22 cellular contexts compared by ENCODE assay signal in the genomic region with DNA sequence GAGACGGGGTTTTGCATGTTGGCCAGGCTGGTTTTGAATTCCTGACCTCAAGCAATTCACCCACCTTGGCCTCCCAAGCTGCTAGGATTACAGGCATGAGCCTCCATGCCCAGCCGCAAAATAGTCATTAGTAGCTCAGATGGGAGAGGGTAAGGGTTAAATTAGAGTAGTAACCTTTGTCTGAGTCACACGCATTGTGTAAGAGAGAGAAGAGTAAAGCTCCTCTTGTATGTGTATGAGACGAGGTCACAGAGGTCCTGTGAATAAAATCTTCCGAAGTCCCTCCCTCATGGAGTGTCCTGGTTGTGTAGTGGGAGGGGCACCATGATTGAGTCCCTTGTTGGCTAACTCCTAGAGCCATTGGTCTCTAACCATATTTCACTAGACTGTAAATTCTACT.
"Had no signal": no experiment of that assay in that cellular context is flagged by ENCODE, and none has a peak within 500 bp of the region (broad histone marks: within the 10 kb centered on the region; RNA-seq: fewer than 3 reads in every experiment).

No MANE protein-coding gene starts in this region.

- H3K4me3 ChIP-seq: cardiac muscle cell, lower lobe of right lung, spleen, thoracic aorta, upper lobe of left lung had no signal

- H3K27me3 ChIP-seq: cardiac muscle cell, spleen, upper lobe of left lung had no signal

- ATAC-seq: left colon; lower lobe of right lung; stimulated activated naive B cell treated with anti-CD40 and anti-IgM and Interleukin-4, amounts not matched to agents 10 μg/mL and 1 μg/mL and 100 μg/mL, for 72 hours had no signal

- H3K36me3 ChIP-seq: cardiac muscle cell, lower lobe of right lung, spleen, thoracic aorta, upper lobe of left lung had no signal

- H3K9me3 Mint-ChIP-seq: activated T-helper 1 cell treated with anti-CD3 and anti-CD28 coated beads, Interleukin-12 subunit alpha, Interleukin-12 subunit beta, Interleukin-2, Interleukin-4 antibody, amounts not matched to agents 30 ng/mL and 10 ng/mL and 1 ng/mL, durations not matched to agents 14 hours and 24 hours and 36 hours; mesothelial cell of epicardium; nephron had no signal

- H3K27ac ChIP-seq: cardiac muscle cell, lower lobe of right lung, spleen, thoracic aorta, upper lobe of left lung had no signal

- H3K27me3 Mint-ChIP-seq: activated B cell treated with CpG ODN at 0.5 μM for 24 hours; activated CD4-positive, alpha-beta memory T cell treated with anti-CD3 and anti-CD28 coated beads for 36 hours; activated naive CD8-positive, alpha-beta T cell; stimulated activated naive B cell treated with anti-CD40 and anti-IgM and Interleukin-4, amounts not matched to agents 10 μg/mL and 1 μg/mL and 100 μg/mL, for 72 hours had no signal

- H3K36me3 Mint-ChIP-seq: activated CD4-positive, alpha-beta memory T cell treated with anti-CD3 and anti-CD28 coated beads for 36 hours; activated naive CD8-positive, alpha-beta T cell; mesothelial cell of epicardium; stimulated activated naive B cell treated with anti-CD40 and anti-IgM and Interleukin-4, amounts not matched to agents 10 μg/mL and 1 μg/mL and 100 μg/mL, for 72 hours had no signal

- DNase-seq: activated B cell treated with CpG ODN at 0.5 μM for 24 hours; activated CD4-positive, alpha-beta memory T cell treated with anti-CD3 and anti-CD28 coated beads for 36 hours; activated CD4-positive, alpha-beta T cell treated with anti-CD3 and anti-CD28 coated beads for 4 hours; activated gamma-delta T cell treated with Interleukin-2 at 50 U/mL for 16 hours; activated T-cell treated with anti-CD3 and anti-CD28 coated beads for 4 hours; dermis blood vessel endothelial cell; effector memory CD4-positive, alpha-beta T cell; foreskin fibroblast; glutamatergic neuron; hippocampal formation; left colon; lower lobe of right lung; nucleus accumbens; spleen; stimulated activated naive B cell treated with anti-CD40 and anti-IgM and Interleukin-4, amounts not matched to agents 10 μg/mL and 1 μg/mL and 100 μg/mL, for 72 hours; upper lobe of left lung had no signal

- H3K9me3 ChIP-seq: lower lobe of right lung, thoracic aorta, upper lobe of left lung had no signal

- H3K4me1 Mint-ChIP-seq: activated B cell treated with CpG ODN at 0.5 μM for 24 hours; nephron; stimulated activated naive B cell treated with anti-CD40 and anti-IgM and Interleukin-4, amounts not matched to agents 10 μg/mL and 1 μg/mL and 100 μg/mL, for 72 hours had no signal

- H3K4me1 ChIP-seq: lower lobe of right lung, spleen, upper lobe of left lung had no signal

- H3K27ac Mint-ChIP-seq: activated B cell treated with CpG ODN at 0.5 μM for 24 hours; activated CD4-positive, alpha-beta memory T cell treated with anti-CD3 and anti-CD28 coated beads for 36 hours; activated naive CD8-positive, alpha-beta T cell; activated T-helper 1 cell treated with anti-CD3 and anti-CD28 coated beads, Interleukin-12 subunit alpha, Interleukin-12 subunit beta, Interleukin-2, Interleukin-4 antibody, amounts not matched to agents 30 ng/mL and 10 ng/mL and 1 ng/mL, durations not matched to agents 14 hours and 24 hours and 36 hours; mesothelial cell of epicardium; nephron; stimulated activated naive B cell treated with anti-CD40 and anti-IgM and Interleukin-4, amounts not matched to agents 10 μg/mL and 1 μg/mL and 100 μg/mL, for 72 hours had no signal

- H3K4me3 Mint-ChIP-seq: activated B cell treated with CpG ODN at 0.5 μM for 24 hours; activated CD4-positive, alpha-beta memory T cell treated with anti-CD3 and anti-CD28 coated beads for 36 hours; activated naive CD8-positive, alpha-beta T cell; activated T-helper 1 cell treated with anti-CD3 and anti-CD28 coated beads, Interleukin-12 subunit alpha, Interleukin-12 subunit beta, Interleukin-2, Interleukin-4 antibody, amounts not matched to agents 30 ng/mL and 10 ng/mL and 1 ng/mL, durations not matched to agents 14 hours and 24 hours and 36 hours; mesothelial cell of epicardium; nephron; stimulated activated naive B cell treated with anti-CD40 and anti-IgM and Interleukin-4, amounts not matched to agents 10 μg/mL and 1 μg/mL and 100 μg/mL, for 72 hours had no signal
